In genomic region chr11:1260023-1260501, GRCh38 we compare ENCODE assay signal across 9 cellular contexts. TPM values are rescaled to one million over a fixed set of nuclear protein-coding genes. Genes with fewer than 3 reads are reported as not detected.
A peak's percentile ranks its signal among the peaks of the same experiment; 100 is the strongest.
DNase-seq lines count a peak whose midpoint lies in the region; ATAC-seq lines count a peak whose summit lies in the region.
"Had no signal": no experiment of that assay in that cellular context is flagged by ENCODE, and none has a peak within 500 bp of the region (broad histone marks: within the 10 kb centered on the region; RNA-seq: fewer than 3 reads in every experiment).

No MANE protein-coding gene starts in this region.

- H3K9me3 Mint-ChIP-seq in activated T-helper 17 cell treated with anti-CD3 and anti-CD28 coated beads, Interleukin-2, amount 50 U/mL, for 72 hours, result peaks cover 4% of the 10 kb centered on the region

- H3K9ac ChIP-seq in mucosa of rectum (ENCODE audit: low read depth in 1 of 2, low read length in 2 of 2), result no peak overlapping the region

- DNase-seq in Caki2 (ENCODE audit: low read depth) (peak; percentile 34), NCI-H226 (peak; percentile 16), Right ventricle myocardium superior (no peak), cerebellar nuclear complex (lab: John Stamatoyannopoulos, UW) (no peak)

- in situ Hi-C loops in Caki2 (cut with HindIII; ENCODE audit: low pct_unique_long_range_greater_than_20kb, low sequenced_read_pairs), result no loop called here

- intact Hi-C loops in Right ventricle myocardium superior (cut with DNase I), result no loop called here

- H3K4me1 ChIP-seq in mucosa of rectum (ENCODE audit: control insufficient read depth in 2 of 2, insufficient read depth in 2 of 2, low read length in 2 of 2), result peaks cover 15 to 19% of the 10 kb centered on the region in 2 donors

- H3K27ac Mint-ChIP-seq in activated T-helper 17 cell treated with anti-CD3 and anti-CD28 coated beads, Interleukin-2, amount 50 U/mL, for 72 hours, result no peak overlapping the region

- ATAC-seq in activated T-helper 17 cell treated with anti-CD3 and anti-CD28 coated beads, Interleukin-2, amount 50 U/mL, for 72 hours (replicated peaks), result peak; percentile 43
- no peak for ATAC-seq in HG03095 (IDR thresholded peaks at IDR 0.05; ENCODE audit: unreplicated experiment)
- ATAC-seq in HG03045 (IDR thresholded peaks at IDR 0.05; ENCODE audit: unreplicated experiment), result no peak
- ATAC-seq in Right ventricle myocardium superior (ENCODE audit: poor library complexity), result no peak

- H3K27ac ChIP-seq in mucosa of rectum (ENCODE audit: low read depth in 2 of 2, low read length in 2 of 2), result peak overlapping the region; percentile 39 to 56
- H3K27ac ChIP-seq: skin epidermis had no signal

- H3K4me3 Mint-ChIP-seq in activated T-helper 17 cell treated with anti-CD3 and anti-CD28 coated beads, Interleukin-2, amount 50 U/mL, for 72 hours, result no peak overlapping the region

- H3K27me3 Mint-ChIP-seq in activated T-helper 17 cell treated with anti-CD3 and anti-CD28 coated beads, Interleukin-2, amount 50 U/mL, for 72 hours, result no peaks in the 10 kb centered on the region

- H3K36me3 ChIP-seq in mucosa of rectum (ENCODE audit: control insufficient read depth in 2 of 2, insufficient read depth in 2 of 2, low read length in 2 of 2), result no peaks in the 10 kb centered on the region

- H3K4me1 Mint-ChIP-seq in activated T-helper 17 cell treated with anti-CD3 and anti-CD28 coated beads, Interleukin-2, amount 50 U/mL, for 72 hours, result peaks cover 12% of the 10 kb centered on the region

- H3K4me3 ChIP-seq in mucosa of rectum (ENCODE audit: low read length in 2 of 2), result no peak overlapping the region
- H3K4me3 ChIP-seq: skin epidermis had no signal

- H3K9me3 ChIP-seq in mucosa of rectum (ENCODE audit: control insufficient read depth in 2 of 2, low read length in 2 of 2), result no peaks in the 10 kb centered on the region

- H3K36me3 Mint-ChIP-seq in activated T-helper 17 cell treated with anti-CD3 and anti-CD28 coated beads, Interleukin-2, amount 50 U/mL, for 72 hours (ENCODE audit: low read depth), result no peaks in the 10 kb centered on the region

- no peaks in the 10 kb centered on the region for H3K27me3 ChIP-seq in mucosa of rectum (ENCODE audit: control insufficient read depth in 2 of 2, insufficient read depth in 2 of 2, low read length in 2 of 2)

RNA-seq across cellular contexts. Expression of gene MUC5B, which starts 37.2 kb away (rescaled TPM):
- total RNA-seq in Caki2 (2014; rRNA removed; shearing (Covaris generic); ENCODE audit: low replicate concordance), result 0.03 TPM in 1 of 2 replicates, not detected in the other
- not detected for total RNA-seq in activated T-helper 17 cell treated with anti-CD3 and anti-CD28 coated beads, Interleukin-2, amount 50 U/mL, for 72 hours
- total RNA-seq in Right ventricle myocardium superior, result not detected

RNA-seq across cellular contexts. Expression of gene TOLLIP, which starts 49.4 kb away (rescaled TPM):
- total RNA-seq in Caki2 (2014; rRNA removed; shearing (Covaris generic); ENCODE audit: low replicate concordance), result 18.3 and 23.2 TPM in 2 replicates
- total RNA-seq in activated T-helper 17 cell treated with anti-CD3 and anti-CD28 coated beads, Interleukin-2, amount 50 U/mL, for 72 hours, result 10 to 100 TPM; 27.6 to 30.8 TPM
- 49.9 TPM for total RNA-seq in Right ventricle myocardium superior

Comparison
In these comparisons a context has a peak if more than half of its experiments do, and no peak if none do; other contexts are left out.
1. DNase-seq: peak in Caki2 (single experiment) and NCI-H226 (single experiment); none in Right ventricle myocardium superior (single experiment) and cerebellar nuclear complex (0 of 2).